ENCODE assay signal across 1 cellular context in the genomic region with DNA sequence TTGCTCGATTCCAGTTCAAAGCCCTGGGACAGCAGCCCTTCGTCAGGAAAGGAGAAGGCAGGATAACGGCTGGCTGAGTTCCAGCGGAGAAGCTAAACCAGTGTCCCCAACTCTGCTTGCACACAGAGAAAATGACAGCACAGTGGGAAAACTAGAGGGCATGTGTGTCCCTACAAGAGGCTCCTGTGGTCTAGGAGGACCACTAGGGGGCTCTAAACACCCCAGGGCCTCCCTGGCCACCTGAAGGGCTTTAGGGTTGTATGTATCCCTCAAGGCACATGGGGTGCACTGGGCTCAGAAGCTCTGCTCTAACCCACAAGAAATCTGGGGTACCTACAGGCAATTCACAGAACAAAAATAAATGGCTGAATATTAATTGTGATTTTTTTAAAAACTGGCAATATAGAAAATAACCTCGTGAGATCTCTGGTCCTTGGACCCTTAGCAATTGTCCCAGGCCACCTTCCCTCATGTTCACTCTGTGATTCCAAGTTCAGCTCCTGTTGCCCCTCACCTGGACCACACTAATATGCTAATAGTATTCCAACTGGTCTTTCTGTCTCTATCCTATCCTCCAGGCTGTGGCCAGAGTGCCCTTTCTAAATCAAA.
A peak's percentile ranks its signal among the peaks of the same experiment; 100 is the strongest.
TF ChIP-seq lines count a peak whose summit lies in the region.

No MANE protein-coding gene starts in this region.

TF ChIP-seq in K562, 482 proteins besides CTCF, POLR2A, EP300 and RAD21:
- TF ChIP-seq, protein P1, sequence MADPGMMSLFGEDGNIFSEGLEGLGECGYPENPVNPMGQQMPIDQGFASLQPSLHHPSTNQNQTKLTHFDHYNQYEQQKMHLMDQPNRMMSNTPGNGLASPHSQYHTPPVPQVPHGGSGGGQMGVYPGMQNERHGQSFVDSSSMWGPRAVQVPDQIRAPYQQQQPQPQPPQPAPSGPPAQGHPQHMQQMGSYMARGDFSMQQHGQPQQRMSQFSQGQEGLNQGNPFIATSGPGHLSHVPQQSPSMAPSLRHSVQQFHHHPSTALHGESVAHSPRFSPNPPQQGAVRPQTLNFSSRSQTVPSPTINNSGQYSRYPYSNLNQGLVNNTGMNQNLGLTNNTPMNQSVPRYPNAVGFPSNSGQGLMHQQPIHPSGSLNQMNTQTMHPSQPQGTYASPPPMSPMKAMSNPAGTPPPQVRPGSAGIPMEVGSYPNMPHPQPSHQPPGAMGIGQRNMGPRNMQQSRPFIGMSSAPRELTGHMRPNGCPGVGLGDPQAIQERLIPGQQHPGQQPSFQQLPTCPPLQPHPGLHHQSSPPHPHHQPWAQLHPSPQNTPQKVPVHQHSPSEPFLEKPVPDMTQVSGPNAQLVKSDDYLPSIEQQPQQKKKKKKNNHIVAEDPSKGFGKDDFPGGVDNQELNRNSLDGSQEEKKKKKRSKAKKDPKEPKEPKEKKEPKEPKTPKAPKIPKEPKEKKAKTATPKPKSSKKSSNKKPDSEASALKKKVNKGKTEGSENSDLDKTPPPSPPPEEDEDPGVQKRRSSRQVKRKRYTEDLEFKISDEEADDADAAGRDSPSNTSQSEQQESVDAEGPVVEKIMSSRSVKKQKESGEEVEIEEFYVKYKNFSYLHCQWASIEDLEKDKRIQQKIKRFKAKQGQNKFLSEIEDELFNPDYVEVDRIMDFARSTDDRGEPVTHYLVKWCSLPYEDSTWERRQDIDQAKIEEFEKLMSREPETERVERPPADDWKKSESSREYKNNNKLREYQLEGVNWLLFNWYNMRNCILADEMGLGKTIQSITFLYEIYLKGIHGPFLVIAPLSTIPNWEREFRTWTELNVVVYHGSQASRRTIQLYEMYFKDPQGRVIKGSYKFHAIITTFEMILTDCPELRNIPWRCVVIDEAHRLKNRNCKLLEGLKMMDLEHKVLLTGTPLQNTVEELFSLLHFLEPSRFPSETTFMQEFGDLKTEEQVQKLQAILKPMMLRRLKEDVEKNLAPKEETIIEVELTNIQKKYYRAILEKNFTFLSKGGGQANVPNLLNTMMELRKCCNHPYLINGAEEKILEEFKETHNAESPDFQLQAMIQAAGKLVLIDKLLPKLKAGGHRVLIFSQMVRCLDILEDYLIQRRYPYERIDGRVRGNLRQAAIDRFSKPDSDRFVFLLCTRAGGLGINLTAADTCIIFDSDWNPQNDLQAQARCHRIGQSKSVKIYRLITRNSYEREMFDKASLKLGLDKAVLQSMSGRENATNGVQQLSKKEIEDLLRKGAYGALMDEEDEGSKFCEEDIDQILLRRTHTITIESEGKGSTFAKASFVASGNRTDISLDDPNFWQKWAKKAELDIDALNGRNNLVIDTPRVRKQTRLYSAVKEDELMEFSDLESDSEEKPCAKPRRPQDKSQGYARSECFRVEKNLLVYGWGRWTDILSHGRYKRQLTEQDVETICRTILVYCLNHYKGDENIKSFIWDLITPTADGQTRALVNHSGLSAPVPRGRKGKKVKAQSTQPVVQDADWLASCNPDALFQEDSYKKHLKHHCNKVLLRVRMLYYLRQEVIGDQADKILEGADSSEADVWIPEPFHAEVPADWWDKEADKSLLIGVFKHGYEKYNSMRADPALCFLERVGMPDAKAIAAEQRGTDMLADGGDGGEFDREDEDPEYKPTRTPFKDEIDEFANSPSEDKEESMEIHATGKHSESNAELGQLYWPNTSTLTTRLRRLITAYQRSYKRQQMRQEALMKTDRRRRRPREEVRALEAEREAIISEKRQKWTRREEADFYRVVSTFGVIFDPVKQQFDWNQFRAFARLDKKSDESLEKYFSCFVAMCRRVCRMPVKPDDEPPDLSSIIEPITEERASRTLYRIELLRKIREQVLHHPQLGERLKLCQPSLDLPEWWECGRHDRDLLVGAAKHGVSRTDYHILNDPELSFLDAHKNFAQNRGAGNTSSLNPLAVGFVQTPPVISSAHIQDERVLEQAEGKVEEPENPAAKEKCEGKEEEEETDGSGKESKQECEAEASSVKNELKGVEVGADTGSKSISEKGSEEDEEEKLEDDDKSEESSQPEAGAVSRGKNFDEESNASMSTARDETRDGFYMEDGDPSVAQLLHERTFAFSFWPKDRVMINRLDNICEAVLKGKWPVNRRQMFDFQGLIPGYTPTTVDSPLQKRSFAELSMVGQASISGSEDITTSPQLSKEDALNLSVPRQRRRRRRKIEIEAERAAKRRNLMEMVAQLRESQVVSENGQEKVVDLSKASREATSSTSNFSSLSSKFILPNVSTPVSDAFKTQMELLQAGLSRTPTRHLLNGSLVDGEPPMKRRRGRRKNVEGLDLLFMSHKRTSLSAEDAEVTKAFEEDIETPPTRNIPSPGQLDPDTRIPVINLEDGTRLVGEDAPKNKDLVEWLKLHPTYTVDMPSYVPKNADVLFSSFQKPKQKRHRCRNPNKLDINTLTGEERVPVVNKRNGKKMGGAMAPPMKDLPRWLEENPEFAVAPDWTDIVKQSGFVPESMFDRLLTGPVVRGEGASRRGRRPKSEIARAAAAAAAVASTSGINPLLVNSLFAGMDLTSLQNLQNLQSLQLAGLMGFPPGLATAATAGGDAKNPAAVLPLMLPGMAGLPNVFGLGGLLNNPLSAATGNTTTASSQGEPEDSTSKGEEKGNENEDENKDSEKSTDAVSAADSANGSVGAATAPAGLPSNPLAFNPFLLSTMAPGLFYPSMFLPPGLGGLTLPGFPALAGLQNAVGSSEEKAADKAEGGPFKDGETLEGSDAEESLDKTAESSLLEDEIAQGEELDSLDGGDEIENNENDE (IDR thresholded peaks at IDR 0.05; ENCODE audit: low read depth, low read length): no peak
- TF ChIP-seq ZNF224 (CRISPR knock-in tag; IDR thresholded peaks at IDR 0.05) (no peak), SLC30A9 (CRISPR knock-in tag; IDR thresholded peaks at IDR 0.05) (no peak), SMC3 (conservative IDR thresholded peaks at IDR 0.05; ENCODE audit: insufficient read depth, low read depth, low read length) (0 out of 2 replicates have a peak, but pooled peaks have one; percentile 32), MAZ (CRISPR knock-in tag; conservative IDR thresholded peaks at IDR 0.05 in 1 of 2, IDR thresholded peaks at IDR 0.05 in 1 of 2) (0 out of 4 replicates have a peak, but pooled peaks of 1 of the 2 experiments have one; percentile 18), EP400 (IDR thresholded peaks at IDR 0.05) (no peak)
- TF ChIP-seq, protein P2, sequence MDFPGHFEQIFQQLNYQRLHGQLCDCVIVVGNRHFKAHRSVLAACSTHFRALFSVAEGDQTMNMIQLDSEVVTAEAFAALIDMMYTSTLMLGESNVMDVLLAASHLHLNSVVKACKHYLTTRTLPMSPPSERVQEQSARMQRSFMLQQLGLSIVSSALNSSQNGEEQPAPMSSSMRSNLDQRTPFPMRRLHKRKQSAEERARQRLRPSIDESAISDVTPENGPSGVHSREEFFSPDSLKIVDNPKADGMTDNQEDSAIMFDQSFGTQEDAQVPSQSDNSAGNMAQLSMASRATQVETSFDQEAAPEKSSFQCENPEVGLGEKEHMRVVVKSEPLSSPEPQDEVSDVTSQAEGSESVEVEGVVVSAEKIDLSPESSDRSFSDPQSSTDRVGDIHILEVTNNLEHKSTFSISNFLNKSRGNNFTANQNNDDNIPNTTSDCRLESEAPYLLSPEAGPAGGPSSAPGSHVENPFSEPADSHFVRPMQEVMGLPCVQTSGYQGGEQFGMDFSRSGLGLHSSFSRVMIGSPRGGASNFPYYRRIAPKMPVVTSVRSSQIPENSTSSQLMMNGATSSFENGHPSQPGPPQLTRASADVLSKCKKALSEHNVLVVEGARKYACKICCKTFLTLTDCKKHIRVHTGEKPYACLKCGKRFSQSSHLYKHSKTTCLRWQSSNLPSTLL (IDR thresholded peaks at IDR 0.05): no peak
- TF ChIP-seq, protein P3, sequence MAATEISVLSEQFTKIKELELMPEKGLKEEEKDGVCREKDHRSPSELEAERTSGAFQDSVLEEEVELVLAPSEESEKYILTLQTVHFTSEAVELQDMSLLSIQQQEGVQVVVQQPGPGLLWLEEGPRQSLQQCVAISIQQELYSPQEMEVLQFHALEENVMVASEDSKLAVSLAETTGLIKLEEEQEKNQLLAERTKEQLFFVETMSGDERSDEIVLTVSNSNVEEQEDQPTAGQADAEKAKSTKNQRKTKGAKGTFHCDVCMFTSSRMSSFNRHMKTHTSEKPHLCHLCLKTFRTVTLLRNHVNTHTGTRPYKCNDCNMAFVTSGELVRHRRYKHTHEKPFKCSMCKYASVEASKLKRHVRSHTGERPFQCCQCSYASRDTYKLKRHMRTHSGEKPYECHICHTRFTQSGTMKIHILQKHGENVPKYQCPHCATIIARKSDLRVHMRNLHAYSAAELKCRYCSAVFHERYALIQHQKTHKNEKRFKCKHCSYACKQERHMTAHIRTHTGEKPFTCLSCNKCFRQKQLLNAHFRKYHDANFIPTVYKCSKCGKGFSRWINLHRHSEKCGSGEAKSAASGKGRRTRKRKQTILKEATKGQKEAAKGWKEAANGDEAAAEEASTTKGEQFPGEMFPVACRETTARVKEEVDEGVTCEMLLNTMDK (IDR thresholded peaks at IDR 0.05; ENCODE audit: borderline replicate concordance, insufficient read depth, low read depth, low read length, poor library complexity, severe bottlenecking): peak; percentile 69
